ENCODE assay signal across 8 cellular contexts in genomic region chr3:140922634-140923033, GRCh38. TPM values are rescaled to one million over a fixed set of nuclear protein-coding genes. Genes with fewer than 3 reads are reported as not detected.
DNase-seq lines count a peak whose midpoint lies in the region; ATAC-seq and TF ChIP-seq lines count a peak whose summit lies in the region.

No MANE protein-coding gene starts in this region.

- TF ChIP-seq POLR2A in Peyer's patch (IDR thresholded peaks at IDR 0.05), result no peak
- TF ChIP-seq POLR2A in esophagus squamous epithelium (IDR thresholded peaks at IDR 0.05), result no peak

- H3K9me3 Mint-ChIP-seq in activated T-helper 2 cell treated with anti-CD3 and anti-CD28 coated beads, Interferon-gamma antibody, Interleukin-2, Interleukin-4, amounts not matched to agents 10 μg/mL and 5 μg/mL and 100 μg/mL, durations not matched to agents 14 hours and 24 hours and 36 hours, result no peaks in the 10 kb centered on the region

- peak; percentile 21 for DNase-seq in ACHN
- DNase-seq in Peyer's patch, result no peak
- no peak for DNase-seq in foreskin keratinocyte
- no peak for DNase-seq in dedifferentiated amniotic fluid mesenchymal stem cell (ENCODE audit: extremely low spot score)
- no peak for DNase-seq in activated T-helper 2 cell treated with anti-CD3 and anti-CD28 coated beads, Interferon-gamma antibody, Interleukin-2, Interleukin-4, amounts not matched to agents 10 μg/mL and 5 μg/mL and 100 μg/mL, durations not matched to agents 14 hours and 24 hours and 36 hours (ENCODE audit: low spot score)
- DNase-seq in esophagus squamous epithelium (lab: John Stamatoyannopoulos, UW), result no peak

- no peak overlapping the region for H3K4me3 ChIP-seq in GM12875 (ENCODE audit: low read depth, low read length)
- no peak overlapping the region for H3K4me3 ChIP-seq in Peyer's patch
- H3K4me3 ChIP-seq in esophagus squamous epithelium, result no peak overlapping the region

- ATAC-seq in foreskin keratinocyte (peak; percentile 70), HG02610 (IDR thresholded peaks at IDR 0.05; ENCODE audit: unreplicated experiment) (no peak)

- H3K4me3 Mint-ChIP-seq in activated T-helper 2 cell treated with anti-CD3 and anti-CD28 coated beads, Interferon-gamma antibody, Interleukin-2, Interleukin-4, amounts not matched to agents 10 μg/mL and 5 μg/mL and 100 μg/mL, durations not matched to agents 14 hours and 24 hours and 36 hours (ENCODE audit: low read depth), result no peak overlapping the region

- no peaks in the 10 kb centered on the region for H3K9me3 ChIP-seq in Peyer's patch
- no peaks in the 10 kb centered on the region for H3K9me3 ChIP-seq in esophagus squamous epithelium

- no peak overlapping the region for H3K27ac Mint-ChIP-seq in activated T-helper 2 cell treated with anti-CD3 and anti-CD28 coated beads, Interferon-gamma antibody, Interleukin-2, Interleukin-4, amounts not matched to agents 10 μg/mL and 5 μg/mL and 100 μg/mL, durations not matched to agents 14 hours and 24 hours and 36 hours

- no peaks in the 10 kb centered on the region for H3K27me3 ChIP-seq in Peyer's patch
- H3K27me3 ChIP-seq in foreskin keratinocyte, result peaks cover 7% of the 10 kb centered on the region
- peaks cover 0 to 15% (median 0%) of the 10 kb centered on the region in 4 donors for H3K27me3 ChIP-seq in esophagus squamous epithelium

- in situ Hi-C loops in ACHN (cut with HindIII; ENCODE audit: low pct_ligation_motif_present, low pct_unique_long_range_greater_than_20kb, low sequenced_read_pairs), result no loop called here

- intact Hi-C loops in activated T-helper 2 cell treated with anti-CD3 and anti-CD28 coated beads, Interferon-gamma antibody, Interleukin-2, Interleukin-4, amounts not matched to agents 10 μg/mL and 5 μg/mL and 100 μg/mL, durations not matched to agents 14 hours and 24 hours and 36 hours (cut with micrococcal nuclease), result no loop called here
- intact Hi-C loops in esophagus squamous epithelium (cut with DNase I), result no loop called here

- H3K4me1 Mint-ChIP-seq in activated T-helper 2 cell treated with anti-CD3 and anti-CD28 coated beads, Interferon-gamma antibody, Interleukin-2, Interleukin-4, amounts not matched to agents 10 μg/mL and 5 μg/mL and 100 μg/mL, durations not matched to agents 14 hours and 24 hours and 36 hours (ENCODE audit: low read depth), result no peaks in the 10 kb centered on the region

- H3K4me1 ChIP-seq in Peyer's patch, result no peaks in the 10 kb centered on the region
- H3K4me1 ChIP-seq in foreskin keratinocyte, result no peaks in the 10 kb centered on the region
- H3K4me1 ChIP-seq in esophagus squamous epithelium, result no peaks in the 10 kb centered on the region

- H3K36me3 Mint-ChIP-seq in activated T-helper 2 cell treated with anti-CD3 and anti-CD28 coated beads, Interferon-gamma antibody, Interleukin-2, Interleukin-4, amounts not matched to agents 10 μg/mL and 5 μg/mL and 100 μg/mL, durations not matched to agents 14 hours and 24 hours and 36 hours (ENCODE audit: low read depth), result no peaks in the 10 kb centered on the region

- H3K27me3 Mint-ChIP-seq in activated T-helper 2 cell treated with anti-CD3 and anti-CD28 coated beads, Interferon-gamma antibody, Interleukin-2, Interleukin-4, amounts not matched to agents 10 μg/mL and 5 μg/mL and 100 μg/mL, durations not matched to agents 14 hours and 24 hours and 36 hours (ENCODE audit: low read depth), result peaks cover 30% of the 10 kb centered on the region

- H3K27ac ChIP-seq in Peyer's patch, result no peak overlapping the region
- no peak overlapping the region for H3K27ac ChIP-seq in foreskin keratinocyte
- no peak overlapping the region for H3K27ac ChIP-seq in esophagus squamous epithelium

- no peaks in the 10 kb centered on the region for H3K36me3 ChIP-seq in Peyer's patch
- no peaks in the 10 kb centered on the region for H3K36me3 ChIP-seq in esophagus squamous epithelium

- WGBS in esophagus squamous epithelium, 2 donors, result 25% methylated on average over 1 of the region's 1 CpG

- TF ChIP-seq CTCF in GM12875 (IDR thresholded peaks at IDR 0.05; ENCODE audit: borderline replicate concordance, insufficient read depth, low read depth, low read length), result peak; percentile 40; the same call in 1 of the 2 replicates
- peak in 4 of 6 experiments; percentile 29 to 48 (median 46) for TF ChIP-seq CTCF in Peyer's patch (IDR thresholded peaks at IDR 0.05)
- peak; percentile 61 for TF ChIP-seq CTCF in foreskin keratinocyte (conservative IDR thresholded peaks at IDR 0.05)
- TF ChIP-seq CTCF in esophagus squamous epithelium (IDR thresholded peaks at IDR 0.05), result peak in 2 of 6 experiments; percentile 7 to 16

RNA-seq across cellular contexts. Expression of gene SLC25A36, which starts 19.0 kb away (rescaled TPM):
- total RNA-seq in Peyer's patch (10 to 100 TPM; 49.3 to 87.9 (median 53.2) TPM), foreskin keratinocyte (41.5 and 42.2 TPM in 2 replicates), esophagus squamous epithelium (10 to 100 TPM in 3 of 4 donors, 1 to 10 TPM in 1; 9.9 to 49.0 (median 22.1) TPM)
- polyA plus RNA-seq in foreskin keratinocyte, result 6.5 and 7.6 TPM in 2 replicates
- 69.5 and 71.8 TPM in 2 replicates for total RNA-seq in activated T-helper 2 cell treated with anti-CD3 and anti-CD28 coated beads, Interferon-gamma antibody, Interleukin-2, Interleukin-4, amounts not matched to agents 10 μg/mL and 5 μg/mL and 100 μg/mL, durations not matched to agents 14 hours and 24 hours and 36 hours
